1 cellular context compared by ENCODE assay signal in the genomic region with DNA sequence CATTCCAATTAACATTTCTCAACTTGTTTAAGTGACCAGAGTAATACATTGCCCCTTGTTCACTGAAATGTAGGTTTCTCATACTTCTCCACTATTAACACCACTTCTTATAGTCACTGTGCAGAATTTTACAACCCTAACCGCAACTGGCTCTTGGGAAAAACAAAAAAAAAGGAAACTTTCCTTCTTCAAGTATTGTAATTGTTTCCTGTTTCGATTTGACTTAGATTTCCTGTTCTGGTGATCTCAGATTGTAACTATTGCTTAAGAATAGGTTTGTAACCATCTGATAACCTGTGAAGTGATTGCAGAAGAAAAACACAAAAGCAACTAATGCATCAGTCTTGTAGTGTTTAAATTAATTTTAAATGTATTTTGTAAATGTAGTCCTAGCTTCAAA.
TF ChIP-seq lines count a peak whose summit lies in the region.

No MANE protein-coding gene starts in this region.

TF ChIP-seq in H1, 55 proteins besides CTCF, POLR2A, EP300 and RAD21 (continued from another document):
- TF ChIP-seq SP1 (IDR thresholded peaks at IDR 0.05; ENCODE audit: low read depth, low read length) = no peak
- TF ChIP-seq RBBP5 (IDR thresholded peaks at IDR 0.05; ENCODE audit: borderline replicate concordance, low read depth, low read length) = no peak
TF ChIP-seq in H1: peak in this region for 0.
